Comparison of ENCODE assay signal across 31 cellular contexts in genomic region chr10:18087398-18087797, GRCh38. TPM values are rescaled to one million over a fixed set of nuclear protein-coding genes. Genes with fewer than 3 reads are reported as not detected.
DNase-seq lines count a peak whose midpoint lies in the region; ATAC-seq, FAIRE-seq and TF ChIP-seq lines count a peak whose summit lies in the region.
"Had no signal": no experiment of that assay in that cellular context is flagged by ENCODE, and none has a peak within 500 bp of the region (broad histone marks: within the 10 kb centered on the region; RNA-seq: fewer than 3 reads in every experiment).

No MANE protein-coding gene starts in this region.

- no peak for FAIRE-seq in astrocyte (lab: Jason Lieb, UNC)
- FAIRE-seq: GM12891 had no signal

- ATAC-seq in HG03175 (IDR thresholded peaks at IDR 0.05; ENCODE audit: unreplicated experiment) = no peak
- ATAC-seq: esophagus mucosa, upper lobe of right lung had no signal

- H3K27ac Mint-ChIP-seq in astrocyte (ENCODE audit: unreplicated experiment) (no peak overlapping the region), nephron (peak overlapping the region in 2 of 3 experiments; percentile 72 to 82), CD14-positive monocyte (no peak overlapping the region)
- H3K27ac Mint-ChIP-seq: activated CD4-positive, alpha-beta T cell treated with anti-CD3 and anti-CD28 coated beads, Interleukin-2, amount 10 ng/mL, durations not matched to agents 24 days and 14 days; H9 had no signal

- H3K4me2 ChIP-seq in astrocyte (ENCODE audit: low read length) = no peak overlapping the region

- H3K9me3 Mint-ChIP-seq in astrocyte (ENCODE audit: unreplicated experiment) = no peaks in the 10 kb centered on the region
- H3K9me3 Mint-ChIP-seq in nephron = no peaks in the 10 kb centered on the region
- H3K9me3 Mint-ChIP-seq in CD14-positive monocyte = peaks cover 0 to 7% (median 1%) of the 10 kb centered on the region in 7 donors
- H3K9me3 Mint-ChIP-seq: activated CD4-positive, alpha-beta T cell treated with anti-CD3 and anti-CD28 coated beads, Interleukin-2, amount 10 ng/mL, durations not matched to agents 24 days and 14 days; H9 had no signal

- H3K9ac ChIP-seq in astrocyte (ENCODE audit: low read length) = no peak overlapping the region

- no peaks in the 10 kb centered on the region for H3K36me3 Mint-ChIP-seq in astrocyte (ENCODE audit: low read depth, unreplicated experiment)
- H3K36me3 Mint-ChIP-seq in nephron (ENCODE audit: low read depth) = no peaks in the 10 kb centered on the region
- H3K36me3 Mint-ChIP-seq in CD14-positive monocyte = no peaks in the 10 kb centered on the region

- DNase-seq in AG10803 (ENCODE audit: low read depth) (peak; percentile 9), astrocyte (ENCODE audit: low read depth) (peak; percentile 23), fibroblast of the aortic adventitia (ENCODE audit: low read depth) (peak; percentile 68), SW480 (ENCODE audit: low spot score) (no peak), tibial artery (no peak), CD14-positive monocyte (ENCODE audit: low spot score) (no peak)
- DNase-seq: activated CD4-positive, alpha-beta T cell treated with anti-CD3 and anti-CD28 coated beads, Interleukin-2, amount 10 ng/mL, durations not matched to agents 24 days and 14 days; activated naive CD4-positive, alpha-beta T cell; activated T-cell treated with anti-CD3 and anti-CD28 coated beads, Interleukin-2, amount 50 U/mL, for 48 hours; BE2C; brain microvascular endothelial cell; COR-L47; DND-41; H9; NCI-H1092 treated with DMSO at 0.1 percent for 48 hours; NCI-H1930; NCI-H345; NCI-H774; OCI-M1; SHP77; stimulated activated CD8-positive, alpha-beta memory T cell treated with anti-CD3 and anti-CD28 coated beads, Interleukin-4, amount 100 ng/mL, for 48 hours; T-helper 9 cell; upper lobe of right lung; WERI-Rb-1 had no signal

- H3K4me1 Mint-ChIP-seq in astrocyte (ENCODE audit: low read depth, unreplicated experiment) (no peaks in the 10 kb centered on the region), nephron (peaks cover 10% of the 10 kb centered on the region), CD14-positive monocyte (no peaks in the 10 kb centered on the region)
- H3K4me1 Mint-ChIP-seq: activated CD4-positive, alpha-beta T cell treated with anti-CD3 and anti-CD28 coated beads, Interleukin-2, amount 10 ng/mL, durations not matched to agents 24 days and 14 days had no signal

- H3K27me3 Mint-ChIP-seq in astrocyte (ENCODE audit: low read depth, unreplicated experiment) (peaks cover 10% of the 10 kb centered on the region), nephron (ENCODE audit: low read depth) (peaks cover 9% of the 10 kb centered on the region), CD14-positive monocyte (ENCODE audit: low read depth in 3 of 3) (peaks cover 2 to 9% (median 3%) of the 10 kb centered on the region in 3 donors)
- H3K27me3 Mint-ChIP-seq: activated CD4-positive, alpha-beta T cell treated with anti-CD3 and anti-CD28 coated beads, Interleukin-2, amount 10 ng/mL, durations not matched to agents 24 days and 14 days had no signal

- no peaks in the 10 kb centered on the region for H3K36me3 ChIP-seq in astrocyte (ENCODE audit: insufficient read depth, low read length)
- H3K36me3 ChIP-seq in tibial artery = no peaks in the 10 kb centered on the region
- H3K36me3 ChIP-seq: BE2C, brain microvascular endothelial cell, heart right ventricle, prostate gland, upper lobe of right lung, WERI-Rb-1 had no signal

- no peaks in the 10 kb centered on the region for H3K4me1 ChIP-seq in astrocyte (ENCODE audit: insufficient read depth, low read length)
- H3K4me1 ChIP-seq in tibial artery = no peaks in the 10 kb centered on the region
- H3K4me1 ChIP-seq: BE2C, prostate gland, upper lobe of right lung had no signal

- no peak overlapping the region for H2AFZ ChIP-seq in astrocyte (ENCODE audit: low read depth, low read length)

- H3K79me2 ChIP-seq in astrocyte (ENCODE audit: insufficient read depth, low read length) = no peaks in the 10 kb centered on the region

- intact Hi-C loops in tibial artery (cut with DNase I; ENCODE audit: low total_unique reads) (no loop called here), CD14-positive monocyte (cut with micrococcal nuclease) (no loop called here)

- H4K20me1 ChIP-seq in astrocyte (ENCODE audit: insufficient read depth, low read length) = no peaks in the 10 kb centered on the region

- H3K27ac ChIP-seq in astrocyte (ENCODE audit: low read depth, low read length) = no peak overlapping the region
- no peak overlapping the region for H3K27ac ChIP-seq in tibial artery
- H3K27ac ChIP-seq: brain microvascular endothelial cell, coronary artery, prostate gland, upper lobe of right lung, WERI-Rb-1 had no signal

- H3K4me3 Mint-ChIP-seq in astrocyte (ENCODE audit: unreplicated experiment) = no peak overlapping the region
- no peak overlapping the region for H3K4me3 Mint-ChIP-seq in nephron
- H3K4me3 Mint-ChIP-seq in CD14-positive monocyte = no peak overlapping the region
- H3K4me3 Mint-ChIP-seq: activated CD4-positive, alpha-beta T cell treated with anti-CD3 and anti-CD28 coated beads, Interleukin-2, amount 10 ng/mL, durations not matched to agents 24 days and 14 days; H9 had no signal

- H3K27me3 ChIP-seq in astrocyte (ENCODE audit: insufficient read depth, low read length) (peaks cover 5% of the 10 kb centered on the region), tibial artery (no peaks in the 10 kb centered on the region)
- H3K27me3 ChIP-seq: BE2C, brain microvascular endothelial cell, heart right ventricle, upper lobe of right lung had no signal

- TF ChIP-seq CTCF in AG10803 (conservative IDR thresholded peaks at IDR 0.05; ENCODE audit: low read length) (no peak), astrocyte (IDR thresholded peaks at IDR 0.05; ENCODE audit: insufficient read depth, low read depth, low read length) (no peak), fibroblast of the aortic adventitia (IDR thresholded peaks at IDR 0.05; ENCODE audit: insufficient read depth, low read length) (no peak), nephron (IDR thresholded peaks at IDR 0.05; ENCODE audit: unreplicated experiment in 3 of 3) (no peak), tibial artery (IDR thresholded peaks at IDR 0.05) (no peak), CD14-positive monocyte (IDR thresholded peaks at IDR 0.05) (no peak)

- H3K9me3 ChIP-seq in astrocyte (ENCODE audit: insufficient read depth, low read depth, low read length) = no peaks in the 10 kb centered on the region
- no peaks in the 10 kb centered on the region for H3K9me3 ChIP-seq in tibial artery
- H3K9me3 ChIP-seq: BE2C, prostate gland, upper lobe of right lung had no signal

- H3K4me3 ChIP-seq in AG10803 (ENCODE audit: low read length) = no peak overlapping the region
- no peak overlapping the region for H3K4me3 ChIP-seq in astrocyte (ENCODE audit: insufficient read depth, low read depth, low read length)
- H3K4me3 ChIP-seq in fibroblast of the aortic adventitia (ENCODE audit: low read depth, low read length) = no peak overlapping the region
- H3K4me3 ChIP-seq in tibial artery = no peak overlapping the region
- H3K4me3 ChIP-seq: coronary artery, heart right ventricle, prostate gland, upper lobe of right lung had no signal

RNA-seq across cellular contexts. Expression of gene CACNB2, which starts 52.8 kb away (rescaled TPM):
- total RNA-seq in astrocyte = 0.46 and 0.66 TPM in 2 replicates
- 0.82 and 2.1 TPM in 2 replicates for total RNA-seq in fibroblast of the aortic adventitia (ENCODE audit: low replicate concordance)
- polyA plus RNA-seq in CD14-positive monocyte = under 1 TPM in 1 of 2 donors, not detected in 1; 0.05 TPM
- total RNA-seq: activated CD4-positive, alpha-beta T cell treated with anti-CD3 and anti-CD28 coated beads, Interleukin-2, amount 10 ng/mL, durations not matched to agents 24 days and 14 days had no signal

Comparison
In these comparisons a context has a peak if more than half of its experiments do, and no peak if none do; other contexts are left out.
1. DNase-seq: peak in AG10803 (single experiment), astrocyte (single experiment) and fibroblast of the aortic adventitia (single experiment); none in SW480 (single experiment), tibial artery (0 of 2) and CD14-positive monocyte (single experiment).
2. H3K27ac Mint-ChIP-seq: peak in nephron (2 of 3); none in astrocyte (single experiment) and CD14-positive monocyte (0 of 7).